8 cellular contexts compared by ENCODE assay signal in the genomic region with DNA sequence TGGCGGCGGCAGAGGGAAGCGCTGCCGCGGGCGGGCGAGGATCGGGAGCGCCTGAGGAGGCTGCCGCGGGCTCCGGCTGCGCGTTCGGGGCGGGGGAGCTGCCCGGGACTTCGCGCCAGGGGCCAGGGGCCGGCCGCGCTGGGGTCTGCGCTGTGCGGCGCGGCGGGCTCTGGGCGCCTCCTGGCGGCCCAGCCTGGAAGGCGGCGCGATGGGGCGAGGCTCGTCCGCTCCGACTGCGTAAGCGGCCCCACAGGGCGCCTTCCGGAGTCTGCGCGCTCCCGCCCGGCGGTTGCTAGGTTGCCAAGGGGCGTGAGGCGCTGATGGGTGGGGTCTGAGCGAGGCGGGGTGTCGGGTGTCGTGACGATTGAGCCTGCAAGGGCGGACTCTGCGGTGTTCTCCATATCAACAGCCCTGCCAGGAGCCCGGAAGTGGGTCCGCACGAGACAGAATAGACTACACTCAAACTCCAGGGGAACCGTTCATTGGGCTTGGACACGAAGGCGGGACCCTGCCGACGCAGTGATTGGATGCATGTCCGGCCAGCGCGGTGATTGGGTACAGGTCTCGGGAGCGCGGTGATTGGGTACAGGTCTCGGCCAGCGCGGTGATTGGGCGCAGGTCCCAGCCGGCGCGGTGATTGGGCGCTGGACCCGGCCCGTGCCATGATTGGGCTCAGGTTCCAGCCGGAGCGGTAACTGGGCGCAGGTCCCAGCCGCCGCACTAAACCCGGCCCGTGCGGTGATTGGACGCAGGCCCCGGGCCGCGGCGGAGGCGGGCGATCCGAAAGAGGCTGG. TPM values are rescaled to one million over a fixed set of nuclear protein-coding genes. Genes with fewer than 3 reads are reported as not detected.
DNase-seq lines count a peak whose midpoint lies in the region; ATAC-seq and TF ChIP-seq lines count a peak whose summit lies in the region.

A gene with protein sequence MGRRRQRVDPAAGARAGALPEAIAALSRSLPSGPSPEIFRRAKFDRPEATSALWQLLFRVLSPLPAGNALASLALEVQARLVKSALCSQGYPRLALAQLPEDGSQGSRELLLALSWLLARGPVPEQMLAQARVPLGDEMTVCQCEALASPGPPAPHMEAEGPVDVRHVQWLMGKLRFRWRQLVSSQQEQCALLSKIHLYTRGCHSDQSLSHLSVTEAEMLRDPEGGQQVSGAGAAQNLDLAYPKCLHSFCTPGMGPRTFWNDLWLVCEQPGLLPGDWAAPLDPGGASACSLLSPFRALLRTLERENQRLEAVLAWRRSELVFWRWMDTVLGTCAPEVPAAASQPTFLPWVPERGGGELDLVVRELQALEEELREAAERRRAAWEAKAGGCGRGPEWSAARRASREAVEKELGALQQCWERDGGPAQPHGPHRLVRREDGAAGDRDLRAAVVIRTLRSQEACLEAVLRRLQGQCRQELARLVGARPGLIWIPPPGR (plus strand): TSS at position 675 of the 794 bp plus-strand sequence. CDS start 130 bp downstream, outside the sequence.

- H3K9me3 ChIP-seq in colonic mucosa, result no peaks in the 10 kb centered on the region

- H3K9me3 Mint-ChIP-seq in activated CD4-positive, alpha-beta T cell treated with anti-CD3 and anti-CD28 coated beads, Interleukin-2, amount 10 ng/mL, durations not matched to agents 24 days and 14 days, result no peaks in the 10 kb centered on the region

- ATAC-seq in GM19328 (IDR thresholded peaks at IDR 0.05; ENCODE audit: unreplicated experiment) (peak; percentile 66), HG03520 (IDR thresholded peaks at IDR 0.05; ENCODE audit: unreplicated experiment) (peak; percentile 57)

- peak within 1 kb of the TSS; percentile 89 for H3K4me3 Mint-ChIP-seq in activated CD4-positive, alpha-beta T cell treated with anti-CD3 and anti-CD28 coated beads, Interleukin-2, amount 10 ng/mL, durations not matched to agents 24 days and 14 days

- TF ChIP-seq CTCF in C4-2B (conservative IDR thresholded peaks at IDR 0.05) (peak; percentile 95), colonic mucosa (IDR thresholded peaks at IDR 0.05) (peak; percentile 61)

- H3K27me3 Mint-ChIP-seq in activated CD4-positive, alpha-beta T cell treated with anti-CD3 and anti-CD28 coated beads, Interleukin-2, amount 10 ng/mL, durations not matched to agents 24 days and 14 days, result no peaks in the 10 kb centered on the region

- H3K36me3 ChIP-seq in colonic mucosa, result no peaks in the 10 kb centered on the region

- peaks cover 17% of the 10 kb centered on the region for H3K4me1 ChIP-seq in colonic mucosa

- intact Hi-C loops in activated CD4-positive, alpha-beta T cell treated with anti-CD3 and anti-CD28 coated beads, Interleukin-2, amount 10 ng/mL, durations not matched to agents 24 days and 14 days (cut with micrococcal nuclease), result loop anchor here (1.0 to 5.0 kb wide), 11 partner anchors 8 to 1776 kb away; a partner anchor contains a TSS
- intact Hi-C loops in colonic mucosa (cut with DNase I), result loop anchor here (5.0 kb wide), 1 partner anchor 37 kb away; a partner anchor contains a TSS

- peak within 1 kb of the TSS; percentile 95 for H3K27ac Mint-ChIP-seq in activated CD4-positive, alpha-beta T cell treated with anti-CD3 and anti-CD28 coated beads, Interleukin-2, amount 10 ng/mL, durations not matched to agents 24 days and 14 days

- peak within 1 kb of the TSS; percentile 85 to 96 for H3K9ac ChIP-seq in colonic mucosa (ENCODE audit: low read depth in 2 of 2, low read length in 2 of 2)

- peaks cover 12% of the 10 kb centered on the region for H3K27me3 ChIP-seq in colonic mucosa

- H3K36me3 Mint-ChIP-seq in activated CD4-positive, alpha-beta T cell treated with anti-CD3 and anti-CD28 coated beads, Interleukin-2, amount 10 ng/mL, durations not matched to agents 24 days and 14 days (ENCODE audit: low read depth), result peaks cover 3% of the 10 kb centered on the region

- H3K27ac ChIP-seq in C4-2B (peak within 1 kb of the TSS; percentile 93), colonic mucosa (peak within 1 kb of the TSS; percentile 96)

- peaks cover 18% of the 10 kb centered on the region for H3K4me1 Mint-ChIP-seq in activated CD4-positive, alpha-beta T cell treated with anti-CD3 and anti-CD28 coated beads, Interleukin-2, amount 10 ng/mL, durations not matched to agents 24 days and 14 days

- H3K4me3 ChIP-seq in colonic mucosa, result peak within 1 kb of the TSS; percentile 91

- DNase-seq in NCI-H526 treated with DMSO at 0.1 percent for 48 hours (lab: John Stamatoyannopoulos, UW), result peak; percentile 99
- peak; percentile 100 for DNase-seq in activated CD4-positive, alpha-beta T cell treated with anti-CD3 and anti-CD28 coated beads, Interleukin-2, amount 10 ng/mL, durations not matched to agents 24 days and 14 days
- DNase-seq in colonic mucosa, result peak; percentile 99
- DNase-seq in kidney tubule cell (ENCODE audit: low spot score), result peak; percentile 100
- DNase-seq in stimulated activated CD4-positive, alpha-beta T cell treated with anti-CD3 and anti-CD28 coated beads, Interleukin-1b, Interleukin-23, amount 100 ng/mL, for 24 hours (ENCODE audit: low read depth in 4 of 4, low spot score in 1 of 4), result peak; percentile 91 to 99 (median 98)

RNA-seq across cellular contexts. Expression of the gene that starts here (rescaled TPM):
- 41.4 and 43.3 TPM in 2 replicates for total RNA-seq in activated CD4-positive, alpha-beta T cell treated with anti-CD3 and anti-CD28 coated beads, Interleukin-2, amount 10 ng/mL, durations not matched to agents 24 days and 14 days
- 10 to 100 TPM; 15.0 to 55.7 TPM for total RNA-seq in colonic mucosa

Comparison
In these comparisons a context has a peak if more than half of its experiments do, and no peak if none do; other contexts are left out.
1. Peak in every context shown above with its lines: DNase-seq, ATAC-seq, H3K4me3 ChIP-seq and H3K27ac ChIP-seq.